30 cellular contexts compared by ENCODE assay signal in the genomic region with DNA sequence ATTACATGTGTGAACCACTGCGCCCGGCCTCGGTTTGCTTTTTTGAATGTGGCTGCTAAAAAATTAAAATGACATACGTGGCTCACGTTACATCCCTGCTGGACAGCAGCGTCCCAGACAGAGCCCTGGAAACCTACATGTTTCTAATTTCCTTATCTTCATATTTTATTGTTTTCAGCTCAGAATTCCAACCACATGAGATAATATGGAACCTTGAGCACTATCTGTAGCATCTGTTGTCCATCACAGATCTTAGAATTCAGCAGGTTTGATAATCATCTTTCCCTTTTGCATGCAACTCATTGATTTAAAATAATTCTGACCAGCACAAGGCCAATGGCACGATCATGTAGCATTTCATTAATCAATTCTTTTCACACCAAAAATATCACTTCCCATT. TPM values are rescaled to one million over a fixed set of nuclear protein-coding genes. Genes with fewer than 3 reads are reported as not detected.
"Had no signal": no experiment of that assay in that cellular context is flagged by ENCODE, and none has a peak within 500 bp of the region (broad histone marks: within the 10 kb centered on the region; RNA-seq: fewer than 3 reads in every experiment).

No MANE protein-coding gene starts in this region.

- H3K27me3 ChIP-seq: adrenal gland, body of pancreas, breast epithelium, SJCRH30 had no signal

- H3K9me3 ChIP-seq: adrenal gland, body of pancreas, breast epithelium, SJCRH30 had no signal

- H3K27ac ChIP-seq: adrenal gland, body of pancreas, breast epithelium, SJCRH30, SK-N-MC, WERI-Rb-1 had no signal

- H3K4me3 ChIP-seq: adrenal gland, body of pancreas, breast epithelium, SJCRH30, SK-N-MC had no signal

- ATAC-seq: activated CD8-positive, alpha-beta T cell treated with anti-CD3 and anti-CD28 coated beads for 36 hours; activated naive CD4-positive, alpha-beta T cell treated with anti-CD3 and anti-CD28 coated beads, Interleukin-2, amount 50 U/mL, for 72 hours; body of pancreas; Panc1; T-cell had no signal

- H3K4me3 Mint-ChIP-seq: activated CD4-positive, alpha-beta T cell treated with anti-CD3 and anti-CD28 coated beads, Interleukin-2, amount 10 ng/mL, durations not matched to agents 24 days and 14 days; activated CD8-positive, alpha-beta T cell treated with anti-CD3 and anti-CD28 coated beads for 36 hours; activated naive CD4-positive, alpha-beta T cell treated with anti-CD3 and anti-CD28 coated beads for 36 hours; activated T-cell treated with anti-CD3 and anti-CD28 coated beads, Interleukin-2, amount 50 U/mL, for 24 hours; activated T-helper 1 cell treated with anti-CD3 and anti-CD28 coated beads, Interleukin-12 subunit alpha, Interleukin-12 subunit beta, Interleukin-2, Interleukin-4 antibody, amounts not matched to agents 30 ng/mL and 10 ng/mL and 1 ng/mL, durations not matched to agents 14 hours and 24 hours and 36 hours; T-cell had no signal

- H3K9me3 Mint-ChIP-seq: activated CD4-positive, alpha-beta T cell treated with anti-CD3 and anti-CD28 coated beads, Interleukin-2, amount 10 ng/mL, durations not matched to agents 24 days and 14 days; activated CD8-positive, alpha-beta T cell treated with anti-CD3 and anti-CD28 coated beads for 36 hours; activated naive CD4-positive, alpha-beta T cell treated with anti-CD3 and anti-CD28 coated beads for 36 hours; activated T-cell treated with anti-CD3 and anti-CD28 coated beads, Interleukin-2, amount 50 U/mL, for 24 hours; activated T-helper 1 cell treated with anti-CD3 and anti-CD28 coated beads, Interleukin-12 subunit alpha, Interleukin-12 subunit beta, Interleukin-2, Interleukin-4 antibody, amounts not matched to agents 30 ng/mL and 10 ng/mL and 1 ng/mL, durations not matched to agents 14 hours and 24 hours and 36 hours; T-cell had no signal

- H3K27me3 Mint-ChIP-seq: activated CD8-positive, alpha-beta T cell treated with anti-CD3 and anti-CD28 coated beads for 36 hours; activated T-cell treated with anti-CD3 and anti-CD28 coated beads, Interleukin-2, amount 50 U/mL, for 24 hours; T-cell had no signal

- FAIRE-seq: astrocyte had no signal

- H3K4me1 ChIP-seq: adrenal gland, body of pancreas, breast epithelium had no signal

- H3K36me3 Mint-ChIP-seq: activated naive CD4-positive, alpha-beta T cell treated with anti-CD3 and anti-CD28 coated beads, Interleukin-2, amount 50 U/mL, for 72 hours; T-cell had no signal

- H3K36me3 ChIP-seq: adrenal gland, breast epithelium, SJCRH30, WERI-Rb-1 had no signal

- H3K27ac Mint-ChIP-seq: activated CD4-positive, alpha-beta T cell treated with anti-CD3 and anti-CD28 coated beads, Interleukin-2, amount 10 ng/mL, durations not matched to agents 24 days and 14 days; activated CD8-positive, alpha-beta T cell treated with anti-CD3 and anti-CD28 coated beads for 36 hours; activated naive CD4-positive, alpha-beta T cell treated with anti-CD3 and anti-CD28 coated beads for 36 hours; activated naive CD4-positive, alpha-beta T cell treated with anti-CD3 and anti-CD28 coated beads, Interleukin-2, amount 50 U/mL, for 72 hours; activated T-cell treated with anti-CD3 and anti-CD28 coated beads, Interleukin-2, amount 50 U/mL, for 24 hours; activated T-helper 1 cell treated with anti-CD3 and anti-CD28 coated beads, Interleukin-12 subunit alpha, Interleukin-12 subunit beta, Interleukin-2, Interleukin-4 antibody, amounts not matched to agents 30 ng/mL and 10 ng/mL and 1 ng/mL, durations not matched to agents 14 hours and 24 hours and 36 hours; T-cell had no signal

- DNase-seq: activated CD4-positive, alpha-beta T cell treated with anti-CD3 and anti-CD28 coated beads, Interleukin-2, amount 10 ng/mL, durations not matched to agents 24 days and 14 days; activated CD4-positive, alpha-beta T cell treated with anti-CD3 and anti-CD28 coated beads, Interleukin-2, amount 50 U/mL, for 4 hours; activated CD8-positive, alpha-beta T cell treated with anti-CD3 and anti-CD28 coated beads for 36 hours; activated gamma-delta T cell treated with Interleukin-2 at 50 U/mL for 16 hours; activated naive CD4-positive, alpha-beta T cell treated with anti-CD3 and anti-CD28 coated beads for 36 hours; activated T-cell treated with anti-CD3 and anti-CD28 coated beads, Interleukin-2, amount 50 U/mL, for 24 hours; adrenal gland; body of pancreas; NCI-H1105; NCI-H1417 treated with DMSO at 0.1 percent for 48 hours; NCI-H1930; NCI-H2081 treated with DMSO at 0.1 percent for 48 hours; NCI-H345; NCI-H524 treated with DMSO at 0.1 percent for 48 hours; SHP77; SJCRH30; T-cell; T-helper 2 cell; T1000; WERI-Rb-1 had no signal

RNA-seq across cellular contexts. Expression of gene CCR6, which starts 25.9 kb away (rescaled TPM):
- total RNA-seq: activated CD4-positive, alpha-beta T cell treated with anti-CD3 and anti-CD28 coated beads, Interleukin-2, amount 10 ng/mL, durations not matched to agents 24 days and 14 days; activated naive CD4-positive, alpha-beta T cell treated with anti-CD3 and anti-CD28 coated beads, Interleukin-2, amount 50 U/mL, for 72 hours; activated T-helper 1 cell treated with anti-CD3 and anti-CD28 coated beads, Interleukin-12 subunit alpha, Interleukin-12 subunit beta, Interleukin-2, Interleukin-4 antibody, amounts not matched to agents 30 ng/mL and 10 ng/mL and 1 ng/mL, durations not matched to agents 14 hours and 24 hours and 36 hours; adrenal gland; astrocyte; body of pancreas; cardiac septum; MCF 10A; NCI-H460; RPMI7951; SJCRH30 had no signal
- polyA plus RNA-seq: adrenal gland had no signal
